In the genomic region with DNA sequence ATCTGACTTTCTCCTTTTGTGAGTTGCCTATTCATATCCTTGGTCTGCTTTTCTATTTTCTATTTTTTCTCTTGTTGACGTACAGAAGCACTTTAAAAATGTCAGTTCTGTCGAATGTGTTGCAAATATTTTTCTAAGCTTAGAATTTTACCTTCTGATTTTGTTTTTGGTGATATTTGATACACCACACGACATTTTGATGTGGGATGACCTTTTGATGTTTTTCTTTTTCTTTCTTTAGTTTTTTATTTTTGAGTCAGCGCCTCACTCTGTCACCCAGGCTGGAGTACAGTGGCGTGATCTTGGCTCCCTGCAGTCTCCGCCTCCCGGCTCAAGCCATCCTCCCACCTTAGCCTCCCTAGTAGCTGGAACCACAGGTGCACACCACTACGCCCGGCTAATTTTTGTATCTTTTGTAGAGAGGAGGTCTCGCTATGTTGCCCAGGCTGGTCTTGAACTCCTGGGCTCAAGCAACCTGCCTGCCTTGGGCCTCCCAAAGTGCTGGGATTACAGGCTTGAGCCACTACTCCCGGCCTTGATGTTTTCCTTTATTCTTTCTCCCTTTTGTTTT, we compare ENCODE assay signal across 8 cellular contexts. TPM values are rescaled to one million over a fixed set of nuclear protein-coding genes. Genes with fewer than 3 reads are reported as not detected.
DNase-seq lines count a peak whose midpoint lies in the region; ATAC-seq lines count a peak whose summit lies in the region.

No MANE protein-coding gene starts in this region.

- peaks cover 6 to 22% (median 21%) of the 10 kb centered on the region in 5 donors for H3K4me1 ChIP-seq in subcutaneous abdominal adipose tissue (ENCODE audit: control insufficient read depth in 5 of 5, insufficient read depth in 5 of 5, low read length in 5 of 5)

- H3K36me3 ChIP-seq in subcutaneous abdominal adipose tissue (ENCODE audit: control insufficient read depth in 5 of 5, insufficient read depth in 5 of 5, low read length in 5 of 5): no peaks in the 10 kb centered on the region

- H3K4me3 ChIP-seq in iPS-18c (ENCODE audit: insufficient read depth, low read depth, low read length) (peak overlapping the region; percentile 63; the same call in 1 of the 2 replicates), subcutaneous abdominal adipose tissue (ENCODE audit: low read depth in 1 of 5, low read length in 5 of 5) (peak overlapping the region; percentile 53 to 77 (median 69))

- DNase-seq in NCI-H1417 (lab: John Stamatoyannopoulos, UW) (peak in 2 of 3 experiments; percentile 22 to 63), NCI-H1417 treated with DMSO at 0.1 percent for 48 hours (lab: John Stamatoyannopoulos, UW) (no peak), posterior vena cava (ENCODE audit: low spot score) (no peak)
- peak; percentile 13 for DNase-seq in activated naive CD4-positive, alpha-beta T cell treated with Interleukin-2 at 50 U/mL for 16 hours
- no peak for DNase-seq in NK-92 treated with Interleukin-12 subunit alpha and Interleukin-12 subunit beta, amount 100 ng/mL, for 24 hours (lab: John Stamatoyannopoulos, UW)

- no peaks in the 10 kb centered on the region for H3K9me3 ChIP-seq in iPS-18c (ENCODE audit: control insufficient read depth, insufficient read depth, low read length)
- H3K9me3 ChIP-seq in subcutaneous abdominal adipose tissue (ENCODE audit: control insufficient read depth in 5 of 5, low read length in 5 of 5): no peaks in the 10 kb centered on the region

- H3K27ac ChIP-seq in subcutaneous abdominal adipose tissue (ENCODE audit: low read depth, low read length): peak overlapping the region; percentile 93

- H3K9ac ChIP-seq in subcutaneous abdominal adipose tissue (ENCODE audit: low read length in 5 of 5): peak overlapping the region; percentile 38 to 86 (median 73)

- ATAC-seq in GM18909 (IDR thresholded peaks at IDR 0.05; ENCODE audit: poor library complexity, unreplicated experiment): no peak

- intact Hi-C loops in posterior vena cava (cut with DNase I): loop anchor here in 1 of 2 donors (2.0 kb wide), 1 partner anchor 89 kb away; no protein-coding TSS in a partner anchor

- H3K27me3 ChIP-seq in subcutaneous abdominal adipose tissue (ENCODE audit: control insufficient read depth in 5 of 5, insufficient read depth in 4 of 5, low read length in 5 of 5): peaks cover 0 to 2% (median 0%) of the 10 kb centered on the region in 5 donors

RNA-seq across cellular contexts. Expression of gene WSB1, which starts 39.6 kb away (rescaled TPM):
- total RNA-seq in posterior vena cava: 100 to 1,000 TPM; 206 to 227 TPM

Comparison
In these comparisons a context has a peak if more than half of its experiments do, and no peak if none do; other contexts are left out.
1. DNase-seq: peak in NCI-H1417 (2 of 3) and activated naive CD4-positive, alpha-beta T cell treated with Interleukin-2 at 50 U/mL for 16 hours (single experiment); none in NCI-H1417 treated with DMSO at 0.1 percent for 48 hours (single experiment), posterior vena cava (single experiment) and NK-92 treated with Interleukin-12 subunit alpha and Interleukin-12 subunit beta, amount 100 ng/mL, for 24 hours (single experiment).